Comparison of ENCODE assay signal across 1 cellular context in the genomic region with DNA sequence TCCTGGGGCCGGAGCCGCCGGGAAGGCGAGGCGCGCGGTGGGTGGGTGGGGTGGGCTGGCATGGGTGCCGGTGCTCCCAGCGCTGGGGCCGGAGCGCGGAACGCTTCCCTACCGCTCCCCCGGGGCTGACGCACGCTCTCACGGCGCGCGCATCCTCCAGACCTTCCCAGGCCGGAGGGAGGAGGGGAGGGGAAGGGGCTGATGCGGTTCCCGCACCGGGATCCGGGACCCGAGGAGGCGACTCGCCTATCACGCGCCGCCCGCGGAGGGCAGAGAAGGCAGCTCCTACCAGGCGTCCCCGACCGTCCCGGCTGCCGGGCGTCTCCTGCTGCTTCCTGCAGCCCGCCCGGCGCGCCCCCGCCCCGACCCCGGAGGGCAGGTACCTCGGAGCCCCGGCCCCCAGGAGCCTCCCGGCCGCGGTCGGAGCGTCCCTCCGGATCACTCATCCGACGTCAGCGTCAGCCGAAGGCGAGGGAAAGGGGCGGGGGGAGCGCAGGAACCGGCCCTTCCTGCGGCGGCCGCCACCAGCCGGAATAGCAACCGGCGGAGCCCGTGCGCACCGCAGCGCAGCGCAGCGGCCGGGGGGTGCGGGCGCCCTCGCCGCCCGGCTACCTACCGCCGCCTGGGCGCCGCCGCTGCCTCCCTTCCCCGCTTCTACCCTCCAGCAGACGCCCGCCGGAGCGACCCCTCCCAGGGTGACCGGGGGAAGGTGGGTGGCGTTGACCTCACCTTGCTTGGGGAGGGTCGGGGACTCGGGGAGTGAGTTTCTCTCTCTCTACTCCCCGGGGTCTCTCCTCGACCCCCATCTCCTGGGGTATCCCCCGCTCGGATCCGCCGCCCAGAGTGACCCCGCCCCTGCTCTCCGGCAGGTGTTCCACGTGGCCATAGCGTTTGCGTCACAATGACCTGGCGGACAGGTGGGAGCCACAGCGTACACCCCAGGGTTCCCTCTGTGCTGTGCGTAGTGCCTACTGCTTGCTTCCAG.
TF ChIP-seq lines count a peak whose summit lies in the region.

A gene (minus strand): TSS at position 457 of the 985 bp plus-strand sequence. CDS start 26,241 bp downstream, outside the sequence.

TF ChIP-seq in K562, 482 proteins besides CTCF, POLR2A, EP300 and RAD21 (continued from another document and continues in another):
- TF ChIP-seq, protein P1, sequence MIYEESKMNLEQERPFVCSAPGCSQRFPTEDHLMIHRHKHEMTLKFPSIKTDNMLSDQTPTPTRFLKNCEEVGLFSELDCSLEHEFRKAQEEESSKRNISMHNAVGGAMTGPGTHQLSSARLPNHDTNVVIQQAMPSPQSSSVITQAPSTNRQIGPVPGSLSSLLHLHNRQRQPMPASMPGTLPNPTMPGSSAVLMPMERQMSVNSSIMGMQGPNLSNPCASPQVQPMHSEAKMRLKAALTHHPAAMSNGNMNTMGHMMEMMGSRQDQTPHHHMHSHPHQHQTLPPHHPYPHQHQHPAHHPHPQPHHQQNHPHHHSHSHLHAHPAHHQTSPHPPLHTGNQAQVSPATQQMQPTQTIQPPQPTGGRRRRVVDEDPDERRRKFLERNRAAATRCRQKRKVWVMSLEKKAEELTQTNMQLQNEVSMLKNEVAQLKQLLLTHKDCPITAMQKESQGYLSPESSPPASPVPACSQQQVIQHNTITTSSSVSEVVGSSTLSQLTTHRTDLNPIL (CRISPR knock-in tag; IDR thresholded peaks at IDR 0.05): no peak
- TF ChIP-seq, protein P2, sequence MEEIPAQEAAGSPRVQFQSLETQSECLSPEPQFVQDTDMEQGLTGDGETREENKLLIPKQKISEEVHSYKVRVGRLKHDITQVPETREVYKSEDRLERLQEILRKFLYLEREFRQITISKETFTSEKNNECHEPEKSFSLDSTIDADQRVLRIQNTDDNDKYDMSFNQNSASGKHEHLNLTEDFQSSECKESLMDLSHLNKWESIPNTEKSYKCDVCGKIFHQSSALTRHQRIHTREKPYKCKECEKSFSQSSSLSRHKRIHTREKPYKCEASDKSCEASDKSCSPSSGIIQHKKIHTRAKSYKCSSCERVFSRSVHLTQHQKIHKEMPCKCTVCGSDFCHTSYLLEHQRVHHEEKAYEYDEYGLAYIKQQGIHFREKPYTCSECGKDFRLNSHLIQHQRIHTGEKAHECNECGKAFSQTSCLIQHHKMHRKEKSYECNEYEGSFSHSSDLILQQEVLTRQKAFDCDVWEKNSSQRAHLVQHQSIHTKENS (CRISPR knock-in tag; IDR thresholded peaks at IDR 0.05): no peak
- no peak for TF ChIP-seq ZNF143 (CRISPR knock-in tag; IDR thresholded peaks at IDR 0.05)
- TF ChIP-seq, protein P3, sequence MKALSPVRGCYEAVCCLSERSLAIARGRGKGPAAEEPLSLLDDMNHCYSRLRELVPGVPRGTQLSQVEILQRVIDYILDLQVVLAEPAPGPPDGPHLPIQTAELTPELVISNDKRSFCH (CRISPR knock-in tag; IDR thresholded peaks at IDR 0.05): no peak
- TF ChIP-seq, protein P3 (tag; IDR thresholded peaks at IDR 0.05): no peak
- TF ChIP-seq RBFOX2 (IDR thresholded peaks at IDR 0.05; ENCODE audit: low read depth, low read length): peak; percentile 84
- peak; percentile 48 for TF ChIP-seq PCBP1 (IDR thresholded peaks at IDR 0.05; ENCODE audit: low read depth, low read length, poor library complexity, severe bottlenecking)
- TF ChIP-seq, protein P4, sequence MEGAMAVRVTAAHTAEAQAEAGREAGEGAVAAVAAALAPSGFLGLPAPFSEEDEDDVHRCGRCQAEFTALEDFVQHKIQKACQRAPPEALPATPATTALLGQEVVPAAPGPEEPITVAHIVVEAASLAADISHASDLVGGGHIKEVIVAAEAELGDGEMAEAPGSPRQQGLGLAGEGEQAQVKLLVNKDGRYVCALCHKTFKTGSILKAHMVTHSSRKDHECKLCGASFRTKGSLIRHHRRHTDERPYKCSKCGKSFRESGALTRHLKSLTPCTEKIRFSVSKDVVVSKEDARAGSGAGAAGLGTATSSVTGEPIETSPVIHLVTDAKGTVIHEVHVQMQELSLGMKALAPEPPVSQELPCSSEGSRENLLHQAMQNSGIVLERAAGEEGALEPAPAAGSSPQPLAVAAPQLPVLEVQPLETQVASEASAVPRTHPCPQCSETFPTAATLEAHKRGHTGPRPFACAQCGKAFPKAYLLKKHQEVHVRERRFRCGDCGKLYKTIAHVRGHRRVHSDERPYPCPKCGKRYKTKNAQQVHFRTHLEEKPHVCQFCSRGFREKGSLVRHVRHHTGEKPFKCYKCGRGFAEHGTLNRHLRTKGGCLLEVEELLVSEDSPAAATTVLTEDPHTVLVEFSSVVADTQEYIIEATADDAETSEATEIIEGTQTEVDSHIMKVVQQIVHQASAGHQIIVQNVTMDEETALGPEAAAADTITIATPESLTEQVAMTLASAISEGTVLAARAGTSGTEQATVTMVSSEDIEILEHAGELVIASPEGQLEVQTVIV (CRISPR knock-in tag; IDR thresholded peaks at IDR 0.05; ENCODE audit: borderline replicate concordance): no peak
- TF ChIP-seq PURB (CRISPR knock-in tag; IDR thresholded peaks at IDR 0.05; ENCODE audit: low read depth): no peak
- TF ChIP-seq PHF8 (IDR thresholded peaks at IDR 0.05; ENCODE audit: borderline replicate concordance, low read length): peak; percentile 73
- no peak for TF ChIP-seq SMARCB1 (IDR thresholded peaks at IDR 0.05; ENCODE audit: insufficient read length, low read depth)
- TF ChIP-seq, protein P5, sequence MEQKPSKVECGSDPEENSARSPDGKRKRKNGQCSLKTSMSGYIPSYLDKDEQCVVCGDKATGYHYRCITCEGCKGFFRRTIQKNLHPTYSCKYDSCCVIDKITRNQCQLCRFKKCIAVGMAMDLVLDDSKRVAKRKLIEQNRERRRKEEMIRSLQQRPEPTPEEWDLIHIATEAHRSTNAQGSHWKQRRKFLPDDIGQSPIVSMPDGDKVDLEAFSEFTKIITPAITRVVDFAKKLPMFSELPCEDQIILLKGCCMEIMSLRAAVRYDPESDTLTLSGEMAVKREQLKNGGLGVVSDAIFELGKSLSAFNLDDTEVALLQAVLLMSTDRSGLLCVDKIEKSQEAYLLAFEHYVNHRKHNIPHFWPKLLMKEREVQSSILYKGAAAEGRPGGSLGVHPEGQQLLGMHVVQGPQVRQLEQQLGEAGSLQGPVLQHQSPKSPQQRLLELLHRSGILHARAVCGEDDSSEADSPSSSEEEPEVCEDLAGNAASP (IDR thresholded peaks at IDR 0.05): no peak
- peak; percentile 13; the same call in 1 of the 2 replicates for TF ChIP-seq NFIC (IDR thresholded peaks at IDR 0.05)
- TF ChIP-seq, protein P6, sequence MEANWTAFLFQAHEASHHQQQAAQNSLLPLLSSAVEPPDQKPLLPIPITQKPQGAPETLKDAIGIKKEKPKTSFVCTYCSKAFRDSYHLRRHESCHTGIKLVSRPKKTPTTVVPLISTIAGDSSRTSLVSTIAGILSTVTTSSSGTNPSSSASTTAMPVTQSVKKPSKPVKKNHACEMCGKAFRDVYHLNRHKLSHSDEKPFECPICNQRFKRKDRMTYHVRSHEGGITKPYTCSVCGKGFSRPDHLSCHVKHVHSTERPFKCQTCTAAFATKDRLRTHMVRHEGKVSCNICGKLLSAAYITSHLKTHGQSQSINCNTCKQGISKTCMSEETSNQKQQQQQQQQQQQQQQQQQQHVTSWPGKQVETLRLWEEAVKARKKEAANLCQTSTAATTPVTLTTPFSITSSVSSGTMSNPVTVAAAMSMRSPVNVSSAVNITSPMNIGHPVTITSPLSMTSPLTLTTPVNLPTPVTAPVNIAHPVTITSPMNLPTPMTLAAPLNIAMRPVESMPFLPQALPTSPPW (CRISPR knock-in tag; IDR thresholded peaks at IDR 0.05): peak; percentile 97
- no peak for TF ChIP-seq CREB1 (IDR thresholded peaks at IDR 0.05)
- peak; percentile 70 for TF ChIP-seq CREB1 (CRISPR knock-in tag; IDR thresholded peaks at IDR 0.05)
- TF ChIP-seq NCOA1 (IDR thresholded peaks at IDR 0.05; ENCODE audit: low read depth): no peak
- TF ChIP-seq, protein P7, sequence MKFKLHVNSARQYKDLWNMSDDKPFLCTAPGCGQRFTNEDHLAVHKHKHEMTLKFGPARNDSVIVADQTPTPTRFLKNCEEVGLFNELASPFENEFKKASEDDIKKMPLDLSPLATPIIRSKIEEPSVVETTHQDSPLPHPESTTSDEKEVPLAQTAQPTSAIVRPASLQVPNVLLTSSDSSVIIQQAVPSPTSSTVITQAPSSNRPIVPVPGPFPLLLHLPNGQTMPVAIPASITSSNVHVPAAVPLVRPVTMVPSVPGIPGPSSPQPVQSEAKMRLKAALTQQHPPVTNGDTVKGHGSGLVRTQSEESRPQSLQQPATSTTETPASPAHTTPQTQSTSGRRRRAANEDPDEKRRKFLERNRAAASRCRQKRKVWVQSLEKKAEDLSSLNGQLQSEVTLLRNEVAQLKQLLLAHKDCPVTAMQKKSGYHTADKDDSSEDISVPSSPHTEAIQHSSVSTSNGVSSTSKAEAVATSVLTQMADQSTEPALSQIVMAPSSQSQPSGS (CRISPR knock-in tag; IDR thresholded peaks at IDR 0.05): no peak
- TF ChIP-seq, protein P8, sequence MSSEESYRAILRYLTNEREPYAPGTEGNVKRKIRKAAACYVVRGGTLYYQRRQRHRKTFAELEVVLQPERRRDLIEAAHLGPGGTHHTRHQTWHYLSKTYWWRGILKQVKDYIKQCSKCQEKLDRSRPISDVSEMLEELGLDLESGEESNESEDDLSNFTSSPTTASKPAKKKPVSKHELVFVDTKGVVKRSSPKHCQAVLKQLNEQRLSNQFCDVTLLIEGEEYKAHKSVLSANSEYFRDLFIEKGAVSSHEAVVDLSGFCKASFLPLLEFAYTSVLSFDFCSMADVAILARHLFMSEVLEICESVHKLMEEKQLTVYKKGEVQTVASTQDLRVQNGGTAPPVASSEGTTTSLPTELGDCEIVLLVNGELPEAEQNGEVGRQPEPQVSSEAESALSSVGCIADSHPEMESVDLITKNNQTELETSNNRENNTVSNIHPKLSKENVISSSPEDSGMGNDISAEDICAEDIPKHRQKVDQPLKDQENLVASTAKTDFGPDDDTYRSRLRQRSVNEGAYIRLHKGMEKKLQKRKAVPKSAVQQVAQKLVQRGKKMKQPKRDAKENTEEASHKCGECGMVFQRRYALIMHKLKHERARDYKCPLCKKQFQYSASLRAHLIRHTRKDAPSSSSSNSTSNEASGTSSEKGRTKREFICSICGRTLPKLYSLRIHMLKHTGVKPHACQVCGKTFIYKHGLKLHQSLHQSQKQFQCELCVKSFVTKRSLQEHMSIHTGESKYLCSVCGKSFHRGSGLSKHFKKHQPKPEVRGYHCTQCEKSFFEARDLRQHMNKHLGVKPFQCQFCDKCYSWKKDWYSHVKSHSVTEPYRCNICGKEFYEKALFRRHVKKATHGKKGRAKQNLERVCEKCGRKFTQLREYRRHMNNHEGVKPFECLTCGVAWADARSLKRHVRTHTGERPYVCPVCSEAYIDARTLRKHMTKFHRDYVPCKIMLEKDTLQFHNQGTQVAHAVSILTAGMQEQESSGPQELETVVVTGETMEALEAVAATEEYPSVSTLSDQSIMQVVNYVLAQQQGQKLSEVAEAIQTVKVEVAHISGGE (CRISPR knock-in tag; IDR thresholded peaks at IDR 0.05): peak in 1 of 3 experiments; percentile 86; a peak in 2 of 6 replicates
- TF ChIP-seq FIP1L1 (IDR thresholded peaks at IDR 0.05; ENCODE audit: low read depth, low read length, poor library complexity, severe bottlenecking): peak; percentile 79
- TF ChIP-seq, protein P9, sequence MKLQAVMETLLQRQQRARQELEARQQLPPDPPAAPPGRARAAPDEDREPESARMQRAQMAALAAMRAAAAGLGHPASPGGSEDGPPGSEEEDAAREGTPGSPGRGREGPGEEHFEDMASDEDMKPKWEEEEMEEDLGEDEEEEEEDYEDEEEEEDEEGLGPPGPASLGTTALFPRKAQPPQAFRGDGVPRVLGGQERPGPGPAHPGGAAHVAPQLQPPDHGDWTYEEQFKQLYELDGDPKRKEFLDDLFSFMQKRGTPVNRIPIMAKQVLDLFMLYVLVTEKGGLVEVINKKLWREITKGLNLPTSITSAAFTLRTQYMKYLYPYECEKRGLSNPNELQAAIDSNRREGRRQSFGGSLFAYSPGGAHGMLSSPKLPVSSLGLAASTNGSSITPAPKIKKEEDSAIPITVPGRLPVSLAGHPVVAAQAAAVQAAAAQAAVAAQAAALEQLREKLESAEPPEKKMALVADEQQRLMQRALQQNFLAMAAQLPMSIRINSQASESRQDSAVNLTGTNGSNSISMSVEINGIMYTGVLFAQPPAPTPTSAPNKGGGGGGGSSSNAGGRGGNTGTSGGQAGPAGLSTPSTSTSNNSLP (IDR thresholded peaks at IDR 0.05; ENCODE audit: borderline replicate concordance, low read depth, low read length): no peak
- no peak for TF ChIP-seq C11orf30 (IDR thresholded peaks at IDR 0.05; ENCODE audit: low read depth)
- no peak for TF ChIP-seq HMGN3 (IDR thresholded peaks at IDR 0.05; ENCODE audit: borderline replicate concordance, extremely low read depth, insufficient read length, low read depth, low read length)
- peak in 2 of 3 experiments; percentile 36 to 67 for TF ChIP-seq YY1 (IDR thresholded peaks at IDR 0.05; ENCODE audit: borderline replicate concordance in 1 of 3, control insufficient read depth in 1 of 3, extremely low read depth in 1 of 3, insufficient read depth in 3 of 3, insufficient read length in 1 of 3, insufficient replicate concordance in 2 of 3, low read depth in 1 of 3, low read length in 2 of 3)
- TF ChIP-seq HDAC1 (IDR thresholded peaks at IDR 0.05): no peak
- no peak for TF ChIP-seq HDAC3 (IDR thresholded peaks at IDR 0.05; ENCODE audit: borderline replicate concordance, partially characterized antibody)
- TF ChIP-seq MTA2 (IDR thresholded peaks at IDR 0.05; ENCODE audit: low read depth): no peak
- TF ChIP-seq CBX8 (IDR thresholded peaks at IDR 0.05; ENCODE audit: borderline replicate concordance, extremely low read depth, low read depth, low read length, poor library complexity, severe bottlenecking): no peak
- no peak; a peak in 1 of 4 replicates for TF ChIP-seq RCOR1 (IDR thresholded peaks at IDR 0.05; ENCODE audit: borderline replicate concordance in 1 of 2, low read depth in 2 of 2, low read length in 2 of 2)
- TF ChIP-seq, protein P10, sequence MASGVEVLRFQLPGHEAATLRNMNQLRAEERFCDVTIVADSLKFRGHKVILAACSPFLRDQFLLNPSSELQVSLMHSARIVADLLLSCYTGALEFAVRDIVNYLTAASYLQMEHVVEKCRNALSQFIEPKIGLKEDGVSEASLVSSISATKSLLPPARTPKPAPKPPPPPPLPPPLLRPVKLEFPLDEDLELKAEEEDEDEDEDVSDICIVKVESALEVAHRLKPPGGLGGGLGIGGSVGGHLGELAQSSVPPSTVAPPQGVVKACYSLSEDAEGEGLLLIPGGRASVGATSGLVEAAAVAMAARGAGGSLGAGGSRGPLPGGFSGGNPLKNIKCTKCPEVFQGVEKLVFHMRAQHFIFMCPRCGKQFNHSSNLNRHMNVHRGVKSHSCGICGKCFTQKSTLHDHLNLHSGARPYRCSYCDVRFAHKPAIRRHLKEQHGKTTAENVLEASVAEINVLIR (CRISPR knock-in tag; IDR thresholded peaks at IDR 0.05): no peak
- TF ChIP-seq FOXJ3 (CRISPR knock-in tag; IDR thresholded peaks at IDR 0.05): no peak
- TF ChIP-seq ZSCAN29 (IDR thresholded peaks at IDR 0.05): no peak
- no peak for TF ChIP-seq CCAR2 (IDR thresholded peaks at IDR 0.05; ENCODE audit: low read depth, low read length)
- TF ChIP-seq DNMT1 (IDR thresholded peaks at IDR 0.05): no peak
- TF ChIP-seq ZNF79 (CRISPR knock-in tag; IDR thresholded peaks at IDR 0.05; ENCODE audit: low read depth): no peak
